13 cellular contexts compared by ENCODE assay signal in genomic region chr5:137304227-137304874, GRCh38.
A peak's percentile ranks its signal among the peaks of the same experiment; 100 is the strongest.
DNase-seq lines count a peak whose midpoint lies in the region; ATAC-seq and TF ChIP-seq lines count a peak whose summit lies in the region.
"Had no signal": no experiment of that assay in that cellular context is flagged by ENCODE, and none has a peak within 500 bp of the region (broad histone marks: within the 10 kb centered on the region; RNA-seq: fewer than 3 reads in every experiment).

No MANE protein-coding gene starts in this region.

- H3K4me1 ChIP-seq in right atrium auricular region = peaks cover 0 to 26% of the 10 kb centered on the region in 2 donors

- DNase-seq in Right ventricle myocardium inferior (ENCODE audit: missing footprints) = no peak
- no peak for DNase-seq in cardiac septum (ENCODE audit: low spot score)
- peak; percentile 30 to 61 for DNase-seq in NCI-H526 (lab: John Stamatoyannopoulos, UW)
- peak; percentile 56 for DNase-seq in right atrium auricular region (ENCODE audit: low spot score)
- DNase-seq in D341Med (ENCODE audit: low spot score) = no peak
- DNase-seq in activated effector memory CD4-positive, alpha-beta T cell treated with anti-CD3 and anti-CD28 coated beads, Interleukin-2, amount 50 U/mL, for 16 hours = no peak
- DNase-seq in activated naive CD8-positive, alpha-beta T cell treated with anti-CD3 and anti-CD28 coated beads for 36 hours = no peak
- DNase-seq: activated T-cell treated with anti-CD3 and anti-CD28 coated beads, Interleukin-2, amount 50 U/mL, for 4 hours; Calu3; GOT3 had no signal

- H3K4me3 Mint-ChIP-seq in activated naive CD8-positive, alpha-beta T cell treated with anti-CD3 and anti-CD28 coated beads for 36 hours = no peak overlapping the region
- H3K4me3 Mint-ChIP-seq: activated T-cell treated with anti-CD3 and anti-CD28 coated beads, Interleukin-2, amount 50 U/mL, for 4 hours; IgD-negative memory B cell had no signal

- no peaks in the 10 kb centered on the region for H3K9me3 Mint-ChIP-seq in activated naive CD8-positive, alpha-beta T cell treated with anti-CD3 and anti-CD28 coated beads for 36 hours
- H3K9me3 Mint-ChIP-seq: activated T-cell treated with anti-CD3 and anti-CD28 coated beads, Interleukin-2, amount 50 U/mL, for 4 hours; IgD-negative memory B cell had no signal

- peaks cover 7% of the 10 kb centered on the region for H3K27me3 Mint-ChIP-seq in activated naive CD8-positive, alpha-beta T cell treated with anti-CD3 and anti-CD28 coated beads for 36 hours

- H3K27ac ChIP-seq in right atrium auricular region = peak overlapping the region in 1 of 2 donors; percentile 64
- H3K27ac ChIP-seq: A549 had no signal

- no peaks in the 10 kb centered on the region for H3K9me3 ChIP-seq in right atrium auricular region
- H3K9me3 ChIP-seq: A549 had no signal

- no peak overlapping the region for H3K4me3 ChIP-seq in right atrium auricular region
- H3K4me3 ChIP-seq: A549 had no signal

- H3K27me3 ChIP-seq in right atrium auricular region = no peaks in the 10 kb centered on the region

- no peaks in the 10 kb centered on the region for H3K4me1 Mint-ChIP-seq in activated naive CD8-positive, alpha-beta T cell treated with anti-CD3 and anti-CD28 coated beads for 36 hours
- H3K4me1 Mint-ChIP-seq: IgD-negative memory B cell had no signal

- TF ChIP-seq CTCF in right atrium auricular region (IDR thresholded peaks at IDR 0.05) = no peak

- peak; percentile 63 for ATAC-seq in Right ventricle myocardium inferior
- no peak for ATAC-seq in activated CD4-positive, CD25-positive, alpha-beta regulatory T cell treated with anti-CD3 and anti-CD28 coated beads, Interleukin-2, amount 50 U/mL, for 24 hours
- ATAC-seq: A549; activated T-cell treated with anti-CD3 and anti-CD28 coated beads, Interleukin-2, amount 50 U/mL, for 4 hours had no signal

- no peaks in the 10 kb centered on the region for H3K36me3 ChIP-seq in right atrium auricular region

- H3K36me3 Mint-ChIP-seq in activated naive CD8-positive, alpha-beta T cell treated with anti-CD3 and anti-CD28 coated beads for 36 hours = no peaks in the 10 kb centered on the region
- H3K36me3 Mint-ChIP-seq: IgD-negative memory B cell had no signal

- intact Hi-C loops in Right ventricle myocardium inferior (cut with DNase I) = no loop called here
- intact Hi-C loops in cardiac septum (cut with DNase I) = no loop called here

- no peak overlapping the region for H3K27ac Mint-ChIP-seq in activated naive CD8-positive, alpha-beta T cell treated with anti-CD3 and anti-CD28 coated beads for 36 hours
- H3K27ac Mint-ChIP-seq: IgD-negative memory B cell had no signal

Comparison
In these comparisons a context has a peak if more than half of its experiments do, and no peak if none do; other contexts are left out.
1. DNase-seq: peak in NCI-H526 (2 of 2) and right atrium auricular region (single experiment); none in Right ventricle myocardium inferior (single experiment), cardiac septum (single experiment), D341Med (single experiment), activated effector memory CD4-positive, alpha-beta T cell treated with anti-CD3 and anti-CD28 coated beads, Interleukin-2, amount 50 U/mL, for 16 hours (single experiment) and activated naive CD8-positive, alpha-beta T cell treated with anti-CD3 and anti-CD28 coated beads for 36 hours (single experiment).